2 cellular contexts compared by ENCODE assay signal in the genomic region with DNA sequence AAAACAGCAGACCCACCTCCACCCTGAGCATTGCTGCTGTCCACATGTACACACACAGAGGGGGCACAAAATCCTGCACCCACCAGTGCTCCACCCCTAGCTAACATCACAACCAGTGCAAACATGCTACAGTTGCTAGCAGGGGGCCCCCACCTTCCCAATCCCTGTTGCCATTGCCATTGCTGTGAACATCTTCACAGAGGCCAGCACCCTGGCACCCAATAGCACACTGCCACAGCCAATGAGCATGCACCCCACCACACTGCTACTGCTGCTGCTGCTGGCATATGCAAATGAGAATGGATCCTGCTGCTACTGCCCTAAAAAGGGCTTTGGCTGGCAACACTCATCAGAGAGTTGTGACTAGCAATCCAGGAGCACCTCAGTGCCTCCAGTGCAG.
TF ChIP-seq lines count a peak whose summit lies in the region.

No MANE protein-coding gene starts in this region.

TF ChIP-seq in GM23338, 12 proteins besides CTCF, POLR2A, EP300 and RAD21 (continues in another document):
- TF ChIP-seq, protein P1, sequence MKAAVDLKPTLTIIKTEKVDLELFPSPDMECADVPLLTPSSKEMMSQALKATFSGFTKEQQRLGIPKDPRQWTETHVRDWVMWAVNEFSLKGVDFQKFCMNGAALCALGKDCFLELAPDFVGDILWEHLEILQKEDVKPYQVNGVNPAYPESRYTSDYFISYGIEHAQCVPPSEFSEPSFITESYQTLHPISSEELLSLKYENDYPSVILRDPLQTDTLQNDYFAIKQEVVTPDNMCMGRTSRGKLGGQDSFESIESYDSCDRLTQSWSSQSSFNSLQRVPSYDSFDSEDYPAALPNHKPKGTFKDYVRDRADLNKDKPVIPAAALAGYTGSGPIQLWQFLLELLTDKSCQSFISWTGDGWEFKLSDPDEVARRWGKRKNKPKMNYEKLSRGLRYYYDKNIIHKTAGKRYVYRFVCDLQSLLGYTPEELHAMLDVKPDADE (IDR thresholded peaks at IDR 0.05) = no peak
- TF ChIP-seq, protein P2, sequence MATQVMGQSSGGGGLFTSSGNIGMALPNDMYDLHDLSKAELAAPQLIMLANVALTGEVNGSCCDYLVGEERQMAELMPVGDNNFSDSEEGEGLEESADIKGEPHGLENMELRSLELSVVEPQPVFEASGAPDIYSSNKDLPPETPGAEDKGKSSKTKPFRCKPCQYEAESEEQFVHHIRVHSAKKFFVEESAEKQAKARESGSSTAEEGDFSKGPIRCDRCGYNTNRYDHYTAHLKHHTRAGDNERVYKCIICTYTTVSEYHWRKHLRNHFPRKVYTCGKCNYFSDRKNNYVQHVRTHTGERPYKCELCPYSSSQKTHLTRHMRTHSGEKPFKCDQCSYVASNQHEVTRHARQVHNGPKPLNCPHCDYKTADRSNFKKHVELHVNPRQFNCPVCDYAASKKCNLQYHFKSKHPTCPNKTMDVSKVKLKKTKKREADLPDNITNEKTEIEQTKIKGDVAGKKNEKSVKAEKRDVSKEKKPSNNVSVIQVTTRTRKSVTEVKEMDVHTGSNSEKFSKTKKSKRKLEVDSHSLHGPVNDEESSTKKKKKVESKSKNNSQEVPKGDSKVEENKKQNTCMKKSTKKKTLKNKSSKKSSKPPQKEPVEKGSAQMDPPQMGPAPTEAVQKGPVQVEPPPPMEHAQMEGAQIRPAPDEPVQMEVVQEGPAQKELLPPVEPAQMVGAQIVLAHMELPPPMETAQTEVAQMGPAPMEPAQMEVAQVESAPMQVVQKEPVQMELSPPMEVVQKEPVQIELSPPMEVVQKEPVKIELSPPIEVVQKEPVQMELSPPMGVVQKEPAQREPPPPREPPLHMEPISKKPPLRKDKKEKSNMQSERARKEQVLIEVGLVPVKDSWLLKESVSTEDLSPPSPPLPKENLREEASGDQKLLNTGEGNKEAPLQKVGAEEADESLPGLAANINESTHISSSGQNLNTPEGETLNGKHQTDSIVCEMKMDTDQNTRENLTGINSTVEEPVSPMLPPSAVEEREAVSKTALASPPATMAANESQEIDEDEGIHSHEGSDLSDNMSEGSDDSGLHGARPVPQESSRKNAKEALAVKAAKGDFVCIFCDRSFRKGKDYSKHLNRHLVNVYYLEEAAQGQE (IDR thresholded peaks at IDR 0.05; ENCODE audit: unreplicated experiment) = no peak
- TF ChIP-seq NANOG (IDR thresholded peaks at IDR 0.05; ENCODE audit: borderline replicate concordance) (no peak), POLR2AphosphoS5 (IDR thresholded peaks at IDR 0.05; ENCODE audit: low read depth) (no peak), STAT1 (IDR thresholded peaks at IDR 0.05; ENCODE audit: unreplicated experiment) (no peak), CREB1 (CRISPR knock-in tag; IDR thresholded peaks at IDR 0.05; ENCODE audit: low read depth) (no peak), EZH2 (IDR thresholded peaks at IDR 0.05; ENCODE audit: low read depth, unreplicated experiment) (no peak), ZNF331 (CRISPR knock-in tag; IDR thresholded peaks at IDR 0.05; ENCODE audit: low read depth) (no peak), JUNB (IDR thresholded peaks at IDR 0.05; ENCODE audit: unreplicated experiment) (no peak)
- TF ChIP-seq, protein P3, sequence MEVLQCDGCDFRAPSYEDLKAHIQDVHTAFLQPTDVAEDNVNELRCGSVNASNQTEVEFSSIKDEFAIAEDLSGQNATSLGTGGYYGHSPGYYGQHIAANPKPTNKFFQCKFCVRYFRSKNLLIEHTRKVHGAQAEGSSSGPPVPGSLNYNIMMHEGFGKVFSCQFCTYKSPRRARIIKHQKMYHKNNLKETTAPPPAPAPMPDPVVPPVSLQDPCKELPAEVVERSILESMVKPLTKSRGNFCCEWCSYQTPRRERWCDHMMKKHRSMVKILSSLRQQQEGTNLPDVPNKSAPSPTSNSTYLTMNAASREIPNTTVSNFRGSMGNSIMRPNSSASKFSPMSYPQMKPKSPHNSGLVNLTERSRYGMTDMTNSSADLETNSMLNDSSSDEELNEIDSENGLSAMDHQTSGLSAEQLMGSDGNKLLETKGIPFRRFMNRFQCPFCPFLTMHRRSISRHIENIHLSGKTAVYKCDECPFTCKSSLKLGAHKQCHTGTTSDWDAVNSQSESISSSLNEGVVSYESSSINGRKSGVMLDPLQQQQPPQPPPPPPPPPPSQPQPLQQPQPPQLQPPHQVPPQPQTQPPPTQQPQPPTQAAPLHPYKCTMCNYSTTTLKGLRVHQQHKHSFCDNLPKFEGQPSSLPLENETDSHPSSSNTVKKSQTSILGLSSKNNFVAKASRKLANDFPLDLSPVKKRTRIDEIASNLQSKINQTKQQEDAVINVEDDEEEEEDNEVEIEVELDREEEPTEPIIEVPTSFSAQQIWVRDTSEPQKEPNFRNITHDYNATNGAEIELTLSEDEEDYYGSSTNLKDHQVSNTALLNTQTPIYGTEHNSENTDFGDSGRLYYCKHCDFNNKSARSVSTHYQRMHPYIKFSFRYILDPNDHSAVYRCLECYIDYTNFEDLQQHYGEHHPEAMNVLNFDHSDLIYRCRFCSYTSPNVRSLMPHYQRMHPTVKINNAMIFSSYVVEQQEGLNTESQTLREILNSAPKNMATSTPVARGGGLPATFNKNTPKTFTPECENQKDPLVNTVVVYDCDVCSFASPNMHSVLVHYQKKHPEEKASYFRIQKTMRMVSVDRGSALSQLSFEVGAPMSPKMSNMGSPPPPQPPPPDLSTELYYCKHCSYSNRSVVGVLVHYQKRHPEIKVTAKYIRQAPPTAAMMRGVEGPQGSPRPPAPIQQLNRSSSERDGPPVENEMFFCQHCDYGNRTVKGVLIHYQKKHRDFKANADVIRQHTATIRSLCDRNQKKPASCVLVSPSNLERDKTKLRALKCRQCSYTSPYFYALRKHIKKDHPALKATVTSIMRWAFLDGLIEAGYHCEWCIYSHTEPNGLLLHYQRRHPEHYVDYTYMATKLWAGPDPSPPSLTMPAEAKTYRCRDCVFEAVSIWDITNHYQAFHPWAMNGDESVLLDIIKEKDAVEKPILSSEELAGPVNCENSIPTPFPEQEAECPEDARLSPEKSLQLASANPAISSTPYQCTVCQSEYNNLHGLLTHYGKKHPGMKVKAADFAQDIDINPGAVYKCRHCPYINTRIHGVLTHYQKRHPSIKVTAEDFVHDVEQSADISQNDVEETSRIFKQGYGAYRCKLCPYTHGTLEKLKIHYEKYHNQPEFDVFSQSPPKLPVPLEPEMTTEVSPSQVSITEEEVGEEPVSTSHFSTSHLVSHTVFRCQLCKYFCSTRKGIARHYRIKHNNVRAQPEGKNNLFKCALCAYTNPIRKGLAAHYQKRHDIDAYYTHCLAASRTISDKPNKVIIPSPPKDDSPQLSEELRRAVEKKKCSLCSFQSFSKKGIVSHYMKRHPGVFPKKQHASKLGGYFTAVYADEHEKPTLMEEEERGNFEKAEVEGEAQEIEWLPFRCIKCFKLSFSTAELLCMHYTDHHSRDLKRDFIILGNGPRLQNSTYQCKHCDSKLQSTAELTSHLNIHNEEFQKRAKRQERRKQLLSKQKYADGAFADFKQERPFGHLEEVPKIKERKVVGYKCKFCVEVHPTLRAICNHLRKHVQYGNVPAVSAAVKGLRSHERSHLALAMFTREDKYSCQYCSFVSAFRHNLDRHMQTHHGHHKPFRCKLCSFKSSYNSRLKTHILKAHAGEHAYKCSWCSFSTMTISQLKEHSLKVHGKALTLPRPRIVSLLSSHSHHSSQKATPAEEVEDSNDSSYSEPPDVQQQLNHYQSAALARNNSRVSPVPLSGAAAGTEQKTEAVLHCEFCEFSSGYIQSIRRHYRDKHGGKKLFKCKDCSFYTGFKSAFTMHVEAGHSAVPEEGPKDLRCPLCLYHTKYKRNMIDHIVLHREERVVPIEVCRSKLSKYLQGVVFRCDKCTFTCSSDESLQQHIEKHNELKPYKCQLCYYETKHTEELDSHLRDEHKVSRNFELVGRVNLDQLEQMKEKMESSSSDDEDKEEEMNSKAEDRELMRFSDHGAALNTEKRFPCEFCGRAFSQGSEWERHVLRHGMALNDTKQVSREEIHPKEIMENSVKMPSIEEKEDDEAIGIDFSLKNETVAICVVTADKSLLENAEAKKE (CRISPR knock-in tag; IDR thresholded peaks at IDR 0.05) = no peak

TF ChIP-seq in H1, 55 proteins besides CTCF, POLR2A, EP300 and RAD21:
- TF ChIP-seq SRF (IDR thresholded peaks at IDR 0.05; ENCODE audit: low read depth, low read length) (no peak), NANOG (IDR thresholded peaks at IDR 0.05; ENCODE audit: insufficient read depth, low read depth, low read length, poor library complexity, severe bottlenecking) (no peak), CHD2 (IDR thresholded peaks at IDR 0.05; ENCODE audit: low read length) (no peak), TAF7 (optimal IDR thresholded peaks at IDR 0.05; ENCODE audit: borderline replicate concordance, low read depth, low read length) (no peak), CHD1 (IDR thresholded peaks at IDR 0.05; ENCODE audit: low read depth, low read length) (no peak), SIRT6 (IDR thresholded peaks at IDR 0.05; ENCODE audit: low read length) (no peak), BACH1 (IDR thresholded peaks at IDR 0.05; ENCODE audit: low read length) (no peak), RNF2 (IDR thresholded peaks at IDR 0.05; ENCODE audit: borderline replicate concordance, low read depth, low read length, missing control alignments, poor library complexity, severe bottlenecking) (no peak), PHF8 (conservative IDR thresholded peaks at IDR 0.05; ENCODE audit: low read depth, low read length) (no peak), RFX5 (IDR thresholded peaks at IDR 0.05; ENCODE audit: borderline replicate concordance, low read depth, low read length) (no peak), BCL11A (IDR thresholded peaks at IDR 0.05; ENCODE audit: low read depth in 2 of 2, low read length in 2 of 2) (no peak), SIN3A (conservative IDR thresholded peaks at IDR 0.05 in 1 of 2, IDR thresholded peaks at IDR 0.05 in 1 of 2; ENCODE audit: low read depth in 1 of 2, low read length in 2 of 2) (no peak), ASH2L (IDR thresholded peaks at IDR 0.05; ENCODE audit: low read length) (no peak), TBP (IDR thresholded peaks at IDR 0.05; ENCODE audit: low read depth, low read length) (no peak), YY1 (IDR thresholded peaks at IDR 0.05; ENCODE audit: low read depth, low read length) (no peak), CBX5 (IDR thresholded peaks at IDR 0.05; ENCODE audit: low read depth, low read length) (no peak), SP2 (IDR thresholded peaks at IDR 0.05; ENCODE audit: low read length) (no peak)
- TF ChIP-seq, protein P4, sequence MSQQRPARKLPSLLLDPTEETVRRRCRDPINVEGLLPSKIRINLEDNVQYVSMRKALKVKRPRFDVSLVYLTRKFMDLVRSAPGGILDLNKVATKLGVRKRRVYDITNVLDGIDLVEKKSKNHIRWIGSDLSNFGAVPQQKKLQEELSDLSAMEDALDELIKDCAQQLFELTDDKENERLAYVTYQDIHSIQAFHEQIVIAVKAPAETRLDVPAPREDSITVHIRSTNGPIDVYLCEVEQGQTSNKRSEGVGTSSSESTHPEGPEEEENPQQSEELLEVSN (IDR thresholded peaks at IDR 0.05) = no peak
- TF ChIP-seq, protein P5, sequence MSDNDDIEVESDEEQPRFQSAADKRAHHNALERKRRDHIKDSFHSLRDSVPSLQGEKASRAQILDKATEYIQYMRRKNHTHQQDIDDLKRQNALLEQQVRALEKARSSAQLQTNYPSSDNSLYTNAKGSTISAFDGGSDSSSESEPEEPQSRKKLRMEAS (IDR thresholded peaks at IDR 0.05) = no peak
TF ChIP-seq in H1: peak in this region for 0.
